Comparison of ENCODE assay signal across 16 cellular contexts in genomic region chr9:91816356-91816755, GRCh38.
DNase-seq lines count a peak whose midpoint lies in the region; ATAC-seq and TF ChIP-seq lines count a peak whose summit lies in the region.
"Had no signal": no experiment of that assay in that cellular context is flagged by ENCODE, and none has a peak within 500 bp of the region (broad histone marks: within the 10 kb centered on the region; RNA-seq: fewer than 3 reads in every experiment).

No MANE protein-coding gene starts in this region.

- H3K27ac Mint-ChIP-seq in osteocyte (ENCODE audit: unreplicated experiment) = peak overlapping the region; percentile 94
- H3K27ac Mint-ChIP-seq: CD4-positive, alpha-beta memory T cell had no signal

- no peaks in the 10 kb centered on the region for H3K9me3 Mint-ChIP-seq in osteocyte (ENCODE audit: unreplicated experiment)
- H3K9me3 Mint-ChIP-seq: CD4-positive, alpha-beta memory T cell had no signal

- H3K4me2 ChIP-seq in mammary epithelial cell (ENCODE audit: insufficient read depth, low read depth, low read length) = no peak overlapping the region
- peak overlapping the region; percentile 61 for H3K4me2 ChIP-seq in hepatocyte

- no peak overlapping the region for H3K4me3 Mint-ChIP-seq in osteocyte (ENCODE audit: unreplicated experiment)
- H3K4me3 Mint-ChIP-seq: CD4-positive, alpha-beta memory T cell had no signal

- no peaks in the 10 kb centered on the region for H4K20me1 ChIP-seq in mammary epithelial cell (ENCODE audit: insufficient read depth, low read length)
- peaks cover 5% of the 10 kb centered on the region for H4K20me1 ChIP-seq in hepatocyte (ENCODE audit: insufficient read depth, poor library complexity, severe bottlenecking)

- H3K9me3 ChIP-seq in breast epithelium = no peaks in the 10 kb centered on the region
- no peaks in the 10 kb centered on the region for H3K9me3 ChIP-seq in mammary epithelial cell (replicated peaks; ENCODE audit: insufficient read depth, low read length)
- H3K9me3 ChIP-seq in hepatocyte (ENCODE audit: low read depth) = no peaks in the 10 kb centered on the region

- H3K27me3 Mint-ChIP-seq in osteocyte (ENCODE audit: unreplicated experiment) = no peaks in the 10 kb centered on the region

- no peak for TF ChIP-seq POLR2A in breast epithelium (IDR thresholded peaks at IDR 0.05)

- CTCF ChIA-PET in mammary epithelial cell (lab: Charles Lee; ENCODE audit: low non-redundant PET) = no interaction called here

- H3K36me3 Mint-ChIP-seq in osteocyte (ENCODE audit: unreplicated experiment) = peaks cover 3% of the 10 kb centered on the region
- H3K36me3 Mint-ChIP-seq: CD4-positive, alpha-beta memory T cell had no signal

- in situ Hi-C loops in mammary epithelial cell (cut with MboI; ENCODE audit: low sequenced_read_pairs in 2 of 2) = no loop called here

- 92% methylated on average over 5 of the region's 9 CpGs for WGBS in mammary epithelial cell (ENCODE audit: low coverage, missing lambda C conversion rate)
- 99% methylated on average over 8 of the region's 9 CpGs for WGBS in hepatocyte (ENCODE audit: low lambda C conversion rate, missing lambda C conversion rate)

- H2AFZ ChIP-seq in mammary epithelial cell (ENCODE audit: low read depth, low read length) (no peak overlapping the region), hepatocyte (no peak overlapping the region)

- H3K27me3 ChIP-seq in breast epithelium = no peaks in the 10 kb centered on the region
- H3K27me3 ChIP-seq in mammary epithelial cell (ENCODE audit: insufficient read depth, low read length) = peaks cover 2% of the 10 kb centered on the region
- H3K27me3 ChIP-seq in hepatocyte = no peaks in the 10 kb centered on the region

- peaks cover 52% of the 10 kb centered on the region for H3K4me1 Mint-ChIP-seq in osteocyte (ENCODE audit: unreplicated experiment)
- H3K4me1 Mint-ChIP-seq: CD4-positive, alpha-beta memory T cell had no signal

- BruUV-seq in mammary epithelial cell (replicated peaks; lab: Mats Ljungman, UMichigan) = no TSS peak

- H3K36me3 ChIP-seq in breast epithelium (no peaks in the 10 kb centered on the region), mammary epithelial cell (ENCODE audit: insufficient read depth, low read length) (no peaks in the 10 kb centered on the region), hepatocyte (replicated peaks; ENCODE audit: insufficient read depth, low read depth) (no peaks in the 10 kb centered on the region)

- no peaks in the 10 kb centered on the region for H3K9me2 ChIP-seq in hepatocyte (replicated peaks; ENCODE audit: insufficient read depth)

- intact Hi-C loops in breast epithelium (cut with DNase I; ENCODE audit: low total_unique reads) = no loop called here
- intact Hi-C loops in mammary epithelial cell (cut with micrococcal nuclease) = no loop called here

- H3K27ac ChIP-seq in breast epithelium (peak overlapping the region; percentile 73 to 90), mammary epithelial cell (ENCODE audit: insufficient read depth, low read depth, low read length) (no peak overlapping the region), hepatocyte (peak overlapping the region; percentile 71)

- dilution Hi-C loops in mammary epithelial cell (cut with HindIII; ENCODE audit: low sequenced_read_pairs) = no loop called here

- H3K4me1 ChIP-seq in breast epithelium (no peaks in the 10 kb centered on the region), mammary epithelial cell (ENCODE audit: insufficient read depth, low read length) (no peaks in the 10 kb centered on the region), hepatocyte (ENCODE audit: insufficient read depth) (peaks cover 53% of the 10 kb centered on the region)

- DNase-seq in breast epithelium (ENCODE audit: low spot score in 2 of 2) (no peak), mammary epithelial cell (no peak), hepatocyte (ENCODE audit: low spot score) (no peak), osteocyte (ENCODE audit: extremely low spot score, unreplicated experiment) (no peak), SKM-1 (lab: John Stamatoyannopoulos, UW; ENCODE audit: unreplicated experiment) (no peak), NCI-H345 (lab: John Stamatoyannopoulos, UW) (no peak), NCI-H128 (lab: John Stamatoyannopoulos, UW; ENCODE audit: unreplicated experiment) (no peak)
- DNase-seq: 8988T; Calu3; CD4-positive, alpha-beta memory T cell; DMS53; HCEC 1CT; NCI-H146; NCI-H524 treated with DMSO at 0.1 percent for 48 hours had no signal

- no peak for ATAC-seq in HG03354 (IDR thresholded peaks at IDR 0.05; ENCODE audit: poor library complexity, severe bottlenecking, unreplicated experiment)
- ATAC-seq: K562 had no signal

- H3K79me2 ChIP-seq in mammary epithelial cell (ENCODE audit: insufficient read depth, low read length) (no peaks in the 10 kb centered on the region), hepatocyte (peaks cover 81% of the 10 kb centered on the region)

- H3K9ac ChIP-seq in mammary epithelial cell (ENCODE audit: insufficient read depth, low read length) = no peak overlapping the region

- H3K4me3 ChIP-seq in breast epithelium (no peak overlapping the region), mammary epithelial cell (replicated peaks in 1 of 3; ENCODE audit: insufficient read depth in 1 of 3, low read depth in 2 of 3, low read length in 3 of 3) (no peak overlapping the region), hepatocyte (no peak overlapping the region)
- H3K4me3 ChIP-seq: K562 had no signal

- TF ChIP-seq CTCF in breast epithelium (IDR thresholded peaks at IDR 0.05) (no peak), mammary epithelial cell (conservative IDR thresholded peaks at IDR 0.05 in 1 of 2, IDR thresholded peaks at IDR 0.05 in 1 of 2; ENCODE audit: extremely low read depth in 1 of 2, insufficient read depth in 1 of 2, low read depth in 1 of 2, low read length in 2 of 2) (no peak), hepatocyte (IDR thresholded peaks at IDR 0.05; ENCODE audit: poor library complexity) (no peak), osteocyte (IDR thresholded peaks at IDR 0.05) (no peak)
